8 cellular contexts compared by ENCODE assay signal in the genomic region with DNA sequence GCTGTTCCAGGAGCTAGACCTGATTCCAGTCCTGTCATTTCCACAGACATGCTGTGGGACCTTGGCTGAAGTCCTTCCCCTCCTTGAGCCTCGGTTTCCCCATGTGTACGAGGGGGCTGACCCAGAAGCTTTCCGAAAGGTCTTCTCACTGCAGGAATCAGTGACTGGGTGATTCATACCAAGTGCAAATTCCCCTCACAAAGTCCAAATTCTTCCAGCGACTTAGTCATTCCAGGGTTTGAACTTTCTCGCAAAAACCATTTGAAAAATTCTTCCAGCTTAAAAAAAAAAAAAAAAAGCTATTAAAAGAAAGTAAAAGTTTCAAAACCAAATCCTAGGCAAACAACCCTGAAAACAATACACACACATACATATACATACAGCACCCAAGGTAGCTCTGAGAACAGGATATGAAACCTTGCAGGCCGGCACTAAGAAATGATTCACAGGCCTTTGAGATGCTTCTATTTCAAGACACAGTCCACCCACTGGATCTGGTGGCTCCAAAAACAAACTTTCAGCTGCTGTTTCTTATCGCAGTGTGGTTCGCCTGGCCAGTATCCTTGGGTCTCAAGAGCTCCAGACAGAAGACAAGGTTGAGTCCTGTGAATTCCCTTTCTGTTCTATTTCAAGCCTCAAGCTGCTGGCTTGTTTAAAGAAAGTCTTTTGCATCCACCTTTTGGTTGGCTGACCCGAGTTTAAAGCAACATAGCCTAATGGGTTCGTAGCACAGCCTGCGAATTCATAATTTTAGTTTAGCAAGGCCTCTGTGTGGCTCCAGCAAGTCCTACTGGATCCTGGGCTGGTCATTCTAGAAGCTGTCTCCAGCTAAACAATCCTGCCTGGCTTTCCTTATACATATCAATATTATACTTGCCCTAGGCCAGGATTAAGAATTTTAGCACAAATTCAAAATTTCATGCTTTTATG. TPM values are rescaled to one million over a fixed set of nuclear protein-coding genes. Genes with fewer than 3 reads are reported as not detected.
DNase-seq lines count a peak whose midpoint lies in the region; ATAC-seq, FAIRE-seq and TF ChIP-seq lines count a peak whose summit lies in the region.

No MANE protein-coding gene starts in this region.

- TF ChIP-seq RAD21 in IMR-90 (IDR thresholded peaks at IDR 0.05; ENCODE audit: low read length): no peak; the same call in 1 of the 2 replicates

- no peak for FAIRE-seq in keratinocyte (lab: Jason Lieb, UNC)

- H4K20me1 ChIP-seq in IMR-90 (ENCODE audit: insufficient read depth, low read length) (no peaks in the 10 kb centered on the region; the same call in 1 of the 2 replicates), keratinocyte (ENCODE audit: control insufficient read depth, extremely low read depth, insufficient read depth, low read length) (no peaks in the 10 kb centered on the region)

- H3K4ac ChIP-seq in IMR-90 (ENCODE audit: low read depth, low read length): peak overlapping the region; percentile 99

- no TSS peak for BruUV-seq in IMR-90 (replicated peaks; lab: Mats Ljungman, UMichigan)

- H3K9ac ChIP-seq in IMR-90 (ENCODE audit: low read depth, low read length): peak overlapping the region; percentile 68
- peak overlapping the region; percentile 33 for H3K9ac ChIP-seq in keratinocyte (ENCODE audit: control insufficient read depth, extremely low read depth, insufficient read depth, low read length)

- H4K8ac ChIP-seq in IMR-90 (ENCODE audit: low read depth in 2 of 2, low read length in 2 of 2): peak overlapping the region; percentile 79 to 99

- H3K4me2 ChIP-seq in IMR-90 (ENCODE audit: low read depth, low read length): peak overlapping the region; percentile 81
- peak overlapping the region; percentile 4 for H3K4me2 ChIP-seq in keratinocyte (ENCODE audit: control insufficient read depth, extremely low read depth, insufficient read depth, low read depth, low read length)

- DNase-seq in EH (ENCODE audit: low read depth) (peak; percentile 96), IMR-90 (peak; percentile 95), keratinocyte (ENCODE audit: low read depth, low spot score) (no peak), superior temporal gyrus (ENCODE audit: extremely low spot score) (peak; percentile 62), iPS-NIHi11 (ENCODE audit: low spot score) (no peak), NCI-H2081 treated with DMSO at 0.1 percent for 48 hours (lab: John Stamatoyannopoulos, UW) (no peak)
- DNase-seq in activated naive CD8-positive, alpha-beta T cell treated with anti-CD3 and anti-CD28 coated beads, Interleukin-2, amount 50 U/mL, for 16 hours (ENCODE audit: low read depth, low spot score): peak; percentile 28

- H2BK15ac ChIP-seq in IMR-90 (ENCODE audit: low read depth, low read length): peak overlapping the region; percentile 94

- dilution Hi-C loops in IMR-90 (cut with HindIII; ENCODE audit: low sequenced_read_pairs, unreplicated experiment) (no loop called here), keratinocyte (cut with MboI; ENCODE audit: extremely low pct_ligation_motif_present, low sequenced_read_pairs) (no loop called here)

- H3K27me3 ChIP-seq in IMR-90 (ENCODE audit: control insufficient read depth, insufficient read depth, low read length) (no peaks in the 10 kb centered on the region), keratinocyte (ENCODE audit: control insufficient read depth, extremely low read depth, insufficient read depth, low read length) (no peaks in the 10 kb centered on the region)

- intact Hi-C loops in IMR-90 (cut with micrococcal nuclease): no loop called here

- TF ChIP-seq CTCF in IMR-90 (conservative IDR thresholded peaks at IDR 0.05; ENCODE audit: low read depth, low read length): no peak
- no peak for TF ChIP-seq CTCF in keratinocyte (optimal IDR thresholded peaks at IDR 0.05 in 1 of 3, IDR thresholded peaks at IDR 0.05 in 1 of 3, conservative IDR thresholded peaks at IDR 0.05 in 1 of 3; ENCODE audit: extremely low read depth in 1 of 3, insufficient read depth in 2 of 3, low read length in 3 of 3)

- H2BK120ac ChIP-seq in IMR-90 (ENCODE audit: low read depth, low read length): peak overlapping the region; percentile 99

- peak overlapping the region; percentile 97 for H3K14ac ChIP-seq in IMR-90 (replicated peaks; ENCODE audit: low read depth, low read length)

- H4K91ac ChIP-seq in IMR-90 (ENCODE audit: insufficient read depth, low read depth, low read length): peak overlapping the region; percentile 98

- H3K9me3 ChIP-seq in IMR-90 (ENCODE audit: control insufficient read depth, insufficient read depth, low read length) (no peaks in the 10 kb centered on the region; the same call in 1 of the 2 replicates), keratinocyte (ENCODE audit: control insufficient read depth, low read depth, low read length) (no peaks in the 10 kb centered on the region)

- H2AK9ac ChIP-seq in IMR-90 (replicated peaks; ENCODE audit: low read depth, low read length, poor library complexity): peak overlapping the region; percentile 88

- H3K4me1 ChIP-seq in IMR-90 (ENCODE audit: control insufficient read depth, insufficient read depth, low read length) (peaks cover 28% of the 10 kb centered on the region), keratinocyte (ENCODE audit: control insufficient read depth, extremely low read depth, insufficient read depth, low read length) (peaks cover 14% of the 10 kb centered on the region)

- no peaks in the 10 kb centered on the region for H3K79me2 ChIP-seq in keratinocyte (ENCODE audit: control insufficient read depth, insufficient read depth, low read length)

- in situ Hi-C loops in IMR-90 (cut with MboI; ENCODE audit: low sequenced_read_pairs): no loop called here

- H3K4me3 ChIP-seq in IMR-90 (ENCODE audit: insufficient read depth, low read depth, low read length): peak overlapping the region; percentile 12; the same call in 1 of the 2 replicates
- H3K4me3 ChIP-seq in keratinocyte (ENCODE audit: control insufficient read depth in 2 of 3, extremely low read depth in 1 of 3, insufficient read depth in 2 of 3, low read depth in 1 of 3, low read length in 3 of 3): no peak overlapping the region

- ATAC-seq in GM21367 (IDR thresholded peaks at IDR 0.05; ENCODE audit: unreplicated experiment) (peak; percentile 71), IMR-90 (ENCODE audit: low read depth) (peak; percentile 72)

- peak overlapping the region; percentile 69 for H4K5ac ChIP-seq in IMR-90 (ENCODE audit: low read depth, low read length)

- H3K9me1 ChIP-seq in IMR-90 (ENCODE audit: insufficient read depth, low read length): peaks cover 26% of the 10 kb centered on the region
- peaks cover 2% of the 10 kb centered on the region for H3K9me1 ChIP-seq in keratinocyte (ENCODE audit: control insufficient read depth, extremely low read depth, insufficient read depth, low read length)

- H2AK5ac ChIP-seq in IMR-90 (ENCODE audit: low read depth, low read length): peak overlapping the region; percentile 97

- peak overlapping the region; percentile 88 for H3K56ac ChIP-seq in IMR-90 (ENCODE audit: extremely low read depth, insufficient read depth, low read length)

- POLR2A ChIA-PET in IMR-90 (lab: Charles Lee; ENCODE audit: unreplicated experiment): interaction anchor here (0.6 to 1.3 kb wide), 2 partner anchors 15 to 19 kb away, joined by 7 to 11 read pairs; no protein-coding TSS in a partner anchor

- peak overlapping the region; percentile 98 for H2BK5ac ChIP-seq in IMR-90 (ENCODE audit: low read depth, low read length, poor library complexity, severe bottlenecking)

- H3K36me3 ChIP-seq in IMR-90 (ENCODE audit: control insufficient read depth, insufficient read depth, low read length): no peaks in the 10 kb centered on the region
- H3K36me3 ChIP-seq in keratinocyte (ENCODE audit: control insufficient read depth in 2 of 2, extremely low read depth in 1 of 2, insufficient read depth in 2 of 2, low read length in 2 of 2): no peaks in the 10 kb centered on the region

- 2% methylated on average over 7 of the region's 11 CpGs; no CpG with 5 or more reads in 1 of the 2 experiments for WGBS in IMR-90 (ENCODE audit: extremely low coverage in 2 of 2, insufficient read length in 1 of 2), 2 experiments

- H3K18ac ChIP-seq in IMR-90 (ENCODE audit: low read depth, low read length): peak overlapping the region; percentile 84

- H2AFZ ChIP-seq in IMR-90 (replicated peaks; ENCODE audit: low read length, poor library complexity) (peak overlapping the region; percentile 83), keratinocyte (ENCODE audit: control insufficient read depth, low read length) (peak overlapping the region; percentile 85)

- CTCF ChIA-PET in IMR-90 (lab: Yijun Ruan, JAX): interaction anchor here (0.9 to 1.1 kb wide), 3 partner anchors 9 to 58 kb away, joined by 3 to 8 read pairs (median 4); no protein-coding TSS in a partner anchor

- H3K27ac ChIP-seq in IMR-90 (ENCODE audit: insufficient read depth, low read length) (peak overlapping the region; percentile 96), keratinocyte (ENCODE audit: control insufficient read depth, insufficient read depth, low read length) (peak overlapping the region; percentile 32)

- H2BK20ac ChIP-seq in IMR-90 (ENCODE audit: low read depth, low read length): peak overlapping the region; percentile 97

- peaks cover 15 to 42% of the 10 kb centered on the region in 2 experiments; a peak in 3 of 4 replicates for H3K79me1 ChIP-seq in IMR-90 (ENCODE audit: low read depth in 1 of 2, low read length in 2 of 2)

- peak; percentile 87 for TF ChIP-seq POLR2A in IMR-90 (IDR thresholded peaks at IDR 0.05; ENCODE audit: low read depth, low read length)

- H3K23ac ChIP-seq in IMR-90 (ENCODE audit: low read depth, low read length): peak overlapping the region; percentile 98

RNA-seq across cellular contexts. Expression of gene ID3, which starts 18.0 kb away (rescaled TPM):
- 109 and 171 TPM in 2 replicates for total RNA-seq in IMR-90 (2012; rRNA removed)
- polyA plus RNA-seq in IMR-90 (2012; rRNA removed): 304 and 385 TPM in 2 replicates
- polyA plus RNA-seq in IMR-90 (2012; cell fraction: cytosol; rRNA removed): 781 and 851 TPM in 2 replicates
- 1,444 and 1,599 TPM in 2 replicates for polyA plus RNA-seq in IMR-90 (2012; cell fraction: nucleus; rRNA removed; ENCODE audit: low replicate concordance)
- polyA plus RNA-seq in keratinocyte: 12.7 to 62.4 TPM (median 38.0 TPM) in 3 replicates
- 81.8 TPM for polyA plus RNA-seq in keratinocyte (2011; ENCODE audit: low read depth)
- 40.0 and 63.5 TPM in 2 replicates for polyA plus RNA-seq in keratinocyte (2011; cell fraction: cytosol; rRNA removed)
- 90.9 and 100.0 TPM in 2 replicates for polyA plus RNA-seq in keratinocyte (2011; cell fraction: nucleus; rRNA removed)
- polyA plus RNA-seq in keratinocyte (2012; ENCODE audit: low replicate concordance): 15.2 and 117 TPM in 2 replicates
- 16.4 to 32.4 TPM (median 23.3 TPM) in 3 replicates for polyA minus RNA-seq in keratinocyte
- polyA minus RNA-seq in keratinocyte (2011; cell fraction: cytosol; rRNA and poly(A)+ RNA removed): 81.9 TPM
- 41.0 and 43.1 TPM in 2 replicates for polyA minus RNA-seq in keratinocyte (2011; cell fraction: nucleus; rRNA and poly(A)+ RNA removed)

RNA-seq across cellular contexts. Expression of gene E2F2, which starts 46.3 kb away (rescaled TPM):
- 0.36 and 0.56 TPM in 2 replicates for total RNA-seq in IMR-90 (2012; rRNA removed)
- 0.39 and 0.51 TPM in 2 replicates for polyA plus RNA-seq in IMR-90 (2012; rRNA removed)
- 0.16 and 0.19 TPM in 2 replicates for polyA plus RNA-seq in IMR-90 (2012; cell fraction: cytosol; rRNA removed)
- 0.55 and 0.63 TPM in 2 replicates for polyA plus RNA-seq in IMR-90 (2012; cell fraction: nucleus; rRNA removed; ENCODE audit: low replicate concordance)
- 0.05 to 0.12 TPM (median 0.06 TPM) in 3 replicates for polyA plus RNA-seq in keratinocyte
- polyA plus RNA-seq in keratinocyte (2011; ENCODE audit: low read depth): 0.10 TPM
- polyA plus RNA-seq in keratinocyte (2011; cell fraction: cytosol; rRNA removed): 0.03 and 0.06 TPM in 2 replicates
- 0.13 TPM in 2 replicates for polyA plus RNA-seq in keratinocyte (2011; cell fraction: nucleus; rRNA removed)
- 0.20 and 0.23 TPM in 2 replicates for polyA plus RNA-seq in keratinocyte (2012; ENCODE audit: low replicate concordance)
- polyA minus RNA-seq in keratinocyte: 0.10 to 1.4 TPM (median 0.20 TPM) in 3 replicates
- polyA minus RNA-seq in keratinocyte (2011; cell fraction: cytosol; rRNA and poly(A)+ RNA removed): 0.77 TPM
- polyA minus RNA-seq in keratinocyte (2011; cell fraction: nucleus; rRNA and poly(A)+ RNA removed): 0.11 and 0.16 TPM in 2 replicates

Comparison
In these comparisons a context has a peak if more than half of its experiments do, and no peak if none do; other contexts are left out.
1. DNase-seq: peak in EH (single experiment), IMR-90 (single experiment), activated naive CD8-positive, alpha-beta T cell treated with anti-CD3 and anti-CD28 coated beads, Interleukin-2, amount 50 U/mL, for 16 hours (single experiment) and superior temporal gyrus (single experiment); none in keratinocyte (single experiment), iPS-NIHi11 (single experiment) and NCI-H2081 treated with DMSO at 0.1 percent for 48 hours (single experiment).